Comparison of ENCODE assay signal across 1 cellular context in genomic region chr4:157887316-157887715, GRCh38.
TF ChIP-seq lines count a peak whose summit lies in the region.

No MANE protein-coding gene starts in this region.

TF ChIP-seq in GM23338, 12 proteins besides CTCF, POLR2A, EP300 and RAD21 (continued from another document):
- TF ChIP-seq REST (IDR thresholded peaks at IDR 0.05; ENCODE audit: unreplicated experiment) = no peak
- TF ChIP-seq ETS1 (IDR thresholded peaks at IDR 0.05) = no peak
- TF ChIP-seq POLR2AphosphoS5 (IDR thresholded peaks at IDR 0.05; ENCODE audit: low read depth) = no peak
- no peak for TF ChIP-seq NANOG (IDR thresholded peaks at IDR 0.05; ENCODE audit: borderline replicate concordance)
- no peak for TF ChIP-seq JUNB (IDR thresholded peaks at IDR 0.05; ENCODE audit: unreplicated experiment)
